3 cellular contexts compared by ENCODE assay signal in genomic region chr1:26277719-26278118, GRCh38.
TF ChIP-seq lines count a peak whose summit lies in the region.

No MANE protein-coding gene starts in this region.

TF ChIP-seq in liver, 16 proteins besides CTCF, POLR2A, EP300 and RAD21:
- no peak for TF ChIP-seq GABPA (IDR thresholded peaks at IDR 0.05 in 1 of 2, conservative IDR thresholded peaks at IDR 0.05 in 1 of 2)
- TF ChIP-seq EGR1 (IDR thresholded peaks at IDR 0.05; ENCODE audit: low read depth in 2 of 2) = no peak
- TF ChIP-seq, protein P1, sequence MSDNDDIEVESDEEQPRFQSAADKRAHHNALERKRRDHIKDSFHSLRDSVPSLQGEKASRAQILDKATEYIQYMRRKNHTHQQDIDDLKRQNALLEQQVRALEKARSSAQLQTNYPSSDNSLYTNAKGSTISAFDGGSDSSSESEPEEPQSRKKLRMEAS (IDR thresholded peaks at IDR 0.05) = no peak
- TF ChIP-seq FOXA2 (IDR thresholded peaks at IDR 0.05) = no peak
- TF ChIP-seq NR2F2 (IDR thresholded peaks at IDR 0.05) = no peak
- TF ChIP-seq YY1 (IDR thresholded peaks at IDR 0.05) = no peak
- TF ChIP-seq, protein P2, sequence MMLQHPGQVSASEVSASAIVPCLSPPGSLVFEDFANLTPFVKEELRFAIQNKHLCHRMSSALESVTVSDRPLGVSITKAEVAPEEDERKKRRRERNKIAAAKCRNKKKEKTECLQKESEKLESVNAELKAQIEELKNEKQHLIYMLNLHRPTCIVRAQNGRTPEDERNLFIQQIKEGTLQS (IDR thresholded peaks at IDR 0.05) = no peak
- no peak for TF ChIP-seq TAF1 (conservative IDR thresholded peaks at IDR 0.05)
- TF ChIP-seq RXRA (IDR thresholded peaks at IDR 0.05) = no peak
- TF ChIP-seq SP1 (IDR thresholded peaks at IDR 0.05) = no peak
- TF ChIP-seq FOXA1 (IDR thresholded peaks at IDR 0.05) = no peak
- TF ChIP-seq HNF4G (IDR thresholded peaks at IDR 0.05) = no peak
- no peak for TF ChIP-seq HNF4A (conservative IDR thresholded peaks at IDR 0.05)
- TF ChIP-seq ZBTB33 (IDR thresholded peaks at IDR 0.05) = no peak
- no peak for TF ChIP-seq JUND (IDR thresholded peaks at IDR 0.05)

TF ChIP-seq in HepG2, 621 proteins besides CTCF, POLR2A, EP300 and RAD21 (continues in another document):
- TF ChIP-seq EZH2 (conservative IDR thresholded peaks at IDR 0.05; ENCODE audit: low read depth, low read length) = no peak
- TF ChIP-seq, protein P3, sequence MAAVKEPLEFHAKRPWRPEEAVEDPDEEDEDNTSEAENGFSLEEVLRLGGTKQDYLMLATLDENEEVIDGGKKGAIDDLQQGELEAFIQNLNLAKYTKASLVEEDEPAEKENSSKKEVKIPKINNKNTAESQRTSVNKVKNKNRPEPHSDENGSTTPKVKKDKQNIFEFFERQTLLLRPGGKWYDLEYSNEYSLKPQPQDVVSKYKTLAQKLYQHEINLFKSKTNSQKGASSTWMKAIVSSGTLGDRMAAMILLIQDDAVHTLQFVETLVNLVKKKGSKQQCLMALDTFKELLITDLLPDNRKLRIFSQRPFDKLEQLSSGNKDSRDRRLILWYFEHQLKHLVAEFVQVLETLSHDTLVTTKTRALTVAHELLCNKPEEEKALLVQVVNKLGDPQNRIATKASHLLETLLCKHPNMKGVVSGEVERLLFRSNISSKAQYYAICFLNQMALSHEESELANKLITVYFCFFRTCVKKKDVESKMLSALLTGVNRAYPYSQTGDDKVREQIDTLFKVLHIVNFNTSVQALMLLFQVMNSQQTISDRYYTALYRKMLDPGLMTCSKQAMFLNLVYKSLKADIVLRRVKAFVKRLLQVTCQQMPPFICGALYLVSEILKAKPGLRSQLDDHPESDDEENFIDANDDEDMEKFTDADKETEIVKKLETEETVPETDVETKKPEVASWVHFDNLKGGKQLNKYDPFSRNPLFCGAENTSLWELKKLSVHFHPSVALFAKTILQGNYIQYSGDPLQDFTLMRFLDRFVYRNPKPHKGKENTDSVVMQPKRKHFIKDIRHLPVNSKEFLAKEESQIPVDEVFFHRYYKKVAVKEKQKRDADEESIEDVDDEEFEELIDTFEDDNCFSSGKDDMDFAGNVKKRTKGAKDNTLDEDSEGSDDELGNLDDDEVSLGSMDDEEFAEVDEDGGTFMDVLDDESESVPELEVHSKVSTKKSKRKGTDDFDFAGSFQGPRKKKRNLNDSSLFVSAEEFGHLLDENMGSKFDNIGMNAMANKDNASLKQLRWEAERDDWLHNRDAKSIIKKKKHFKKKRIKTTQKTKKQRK (IDR thresholded peaks at IDR 0.05; ENCODE audit: low read length) = no peak
- no peak for TF ChIP-seq SMAD3 (CRISPR knock-in tag; IDR thresholded peaks at IDR 0.05)
- TF ChIP-seq ZFX (CRISPR knock-in tag; IDR thresholded peaks at IDR 0.05; ENCODE audit: low read depth) = no peak
- TF ChIP-seq ZNF619 (CRISPR knock-in tag; IDR thresholded peaks at IDR 0.05) = no peak
- no peak for TF ChIP-seq KDM6A (CRISPR knock-in tag; IDR thresholded peaks at IDR 0.05; ENCODE audit: low read depth)
- no peak for TF ChIP-seq FOXA1 (IDR thresholded peaks at IDR 0.05)
- TF ChIP-seq FOXA1 (CRISPR knock-in tag; IDR thresholded peaks at IDR 0.05) = no peak
- no peak for TF ChIP-seq NR3C1 (CRISPR knock-in tag; IDR thresholded peaks at IDR 0.05)
- TF ChIP-seq ESRRA (CRISPR knock-in tag; IDR thresholded peaks at IDR 0.05; ENCODE audit: low read depth) = no peak
- TF ChIP-seq SIN3A (IDR thresholded peaks at IDR 0.05; ENCODE audit: borderline replicate concordance, low read depth, low read length) = no peak
- TF ChIP-seq, protein P4, sequence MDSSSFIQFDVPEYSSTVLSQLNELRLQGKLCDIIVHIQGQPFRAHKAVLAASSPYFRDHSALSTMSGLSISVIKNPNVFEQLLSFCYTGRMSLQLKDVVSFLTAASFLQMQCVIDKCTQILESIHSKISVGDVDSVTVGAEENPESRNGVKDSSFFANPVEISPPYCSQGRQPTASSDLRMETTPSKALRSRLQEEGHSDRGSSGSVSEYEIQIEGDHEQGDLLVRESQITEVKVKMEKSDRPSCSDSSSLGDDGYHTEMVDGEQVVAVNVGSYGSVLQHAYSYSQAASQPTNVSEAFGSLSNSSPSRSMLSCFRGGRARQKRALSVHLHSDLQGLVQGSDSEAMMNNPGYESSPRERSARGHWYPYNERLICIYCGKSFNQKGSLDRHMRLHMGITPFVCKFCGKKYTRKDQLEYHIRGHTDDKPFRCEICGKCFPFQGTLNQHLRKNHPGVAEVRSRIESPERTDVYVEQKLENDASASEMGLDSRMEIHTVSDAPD (CRISPR knock-in tag; IDR thresholded peaks at IDR 0.05) = no peak
- TF ChIP-seq, protein P5, sequence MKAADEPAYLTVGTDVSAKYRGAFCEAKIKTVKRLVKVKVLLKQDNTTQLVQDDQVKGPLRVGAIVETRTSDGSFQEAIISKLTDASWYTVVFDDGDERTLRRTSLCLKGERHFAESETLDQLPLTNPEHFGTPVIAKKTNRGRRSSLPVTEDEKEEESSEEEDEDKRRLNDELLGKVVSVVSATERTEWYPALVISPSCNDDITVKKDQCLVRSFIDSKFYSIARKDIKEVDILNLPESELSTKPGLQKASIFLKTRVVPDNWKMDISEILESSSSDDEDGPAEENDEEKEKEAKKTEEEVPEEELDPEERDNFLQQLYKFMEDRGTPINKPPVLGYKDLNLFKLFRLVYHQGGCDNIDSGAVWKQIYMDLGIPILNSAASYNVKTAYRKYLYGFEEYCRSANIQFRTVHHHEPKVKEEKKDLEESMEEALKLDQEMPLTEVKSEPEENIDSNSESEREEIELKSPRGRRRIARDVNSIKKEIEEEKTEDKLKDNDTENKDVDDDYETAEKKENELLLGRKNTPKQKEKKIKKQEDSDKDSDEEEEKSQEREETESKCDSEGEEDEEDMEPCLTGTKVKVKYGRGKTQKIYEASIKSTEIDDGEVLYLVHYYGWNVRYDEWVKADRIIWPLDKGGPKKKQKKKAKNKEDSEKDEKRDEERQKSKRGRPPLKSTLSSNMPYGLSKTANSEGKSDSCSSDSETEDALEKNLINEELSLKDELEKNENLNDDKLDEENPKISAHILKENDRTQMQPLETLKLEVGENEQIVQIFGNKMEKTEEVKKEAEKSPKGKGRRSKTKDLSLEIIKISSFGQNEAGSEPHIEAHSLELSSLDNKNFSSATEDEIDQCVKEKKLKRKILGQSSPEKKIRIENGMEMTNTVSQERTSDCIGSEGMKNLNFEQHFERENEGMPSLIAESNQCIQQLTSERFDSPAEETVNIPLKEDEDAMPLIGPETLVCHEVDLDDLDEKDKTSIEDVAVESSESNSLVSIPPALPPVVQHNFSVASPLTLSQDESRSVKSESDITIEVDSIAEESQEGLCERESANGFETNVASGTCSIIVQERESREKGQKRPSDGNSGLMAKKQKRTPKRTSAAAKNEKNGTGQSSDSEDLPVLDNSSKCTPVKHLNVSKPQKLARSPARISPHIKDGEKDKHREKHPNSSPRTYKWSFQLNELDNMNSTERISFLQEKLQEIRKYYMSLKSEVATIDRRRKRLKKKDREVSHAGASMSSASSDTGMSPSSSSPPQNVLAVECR (CRISPR knock-in tag; IDR thresholded peaks at IDR 0.05; ENCODE audit: borderline replicate concordance) = no peak
- TF ChIP-seq MTERF4 (CRISPR knock-in tag; IDR thresholded peaks at IDR 0.05) = no peak
- TF ChIP-seq TBL1XR1 (IDR thresholded peaks at IDR 0.05; ENCODE audit: borderline replicate concordance, low read length, partially characterized antibody) = no peak
- no peak for TF ChIP-seq STAG1 (CRISPR knock-in tag; IDR thresholded peaks at IDR 0.05)
- no peak for TF ChIP-seq PHF20 (CRISPR knock-in tag; IDR thresholded peaks at IDR 0.05)
- TF ChIP-seq HNRNPL (IDR thresholded peaks at IDR 0.05; ENCODE audit: low read depth, low read length) = no peak
- TF ChIP-seq KLF16 (CRISPR knock-in tag; IDR thresholded peaks at IDR 0.05) = no peak

TF ChIP-seq in GM23338, 12 proteins besides CTCF, POLR2A, EP300 and RAD21:
- TF ChIP-seq NANOG (IDR thresholded peaks at IDR 0.05; ENCODE audit: borderline replicate concordance) (no peak), CREB1 (CRISPR knock-in tag; IDR thresholded peaks at IDR 0.05; ENCODE audit: low read depth) (no peak), JUNB (IDR thresholded peaks at IDR 0.05; ENCODE audit: unreplicated experiment) (no peak), STAT1 (IDR thresholded peaks at IDR 0.05; ENCODE audit: unreplicated experiment) (no peak), EZH2 (IDR thresholded peaks at IDR 0.05; ENCODE audit: low read depth, unreplicated experiment) (no peak), ZNF462 (CRISPR knock-in tag; IDR thresholded peaks at IDR 0.05) (no peak), EZH2phosphoT487 (IDR thresholded peaks at IDR 0.05; ENCODE audit: unreplicated experiment) (no peak), ZNF331 (CRISPR knock-in tag; IDR thresholded peaks at IDR 0.05; ENCODE audit: low read depth) (no peak), ZNF114 (CRISPR knock-in tag; IDR thresholded peaks at IDR 0.05) (no peak), POLR2AphosphoS5 (IDR thresholded peaks at IDR 0.05; ENCODE audit: low read depth) (no peak), ETS1 (IDR thresholded peaks at IDR 0.05) (no peak)
- TF ChIP-seq, protein P6, sequence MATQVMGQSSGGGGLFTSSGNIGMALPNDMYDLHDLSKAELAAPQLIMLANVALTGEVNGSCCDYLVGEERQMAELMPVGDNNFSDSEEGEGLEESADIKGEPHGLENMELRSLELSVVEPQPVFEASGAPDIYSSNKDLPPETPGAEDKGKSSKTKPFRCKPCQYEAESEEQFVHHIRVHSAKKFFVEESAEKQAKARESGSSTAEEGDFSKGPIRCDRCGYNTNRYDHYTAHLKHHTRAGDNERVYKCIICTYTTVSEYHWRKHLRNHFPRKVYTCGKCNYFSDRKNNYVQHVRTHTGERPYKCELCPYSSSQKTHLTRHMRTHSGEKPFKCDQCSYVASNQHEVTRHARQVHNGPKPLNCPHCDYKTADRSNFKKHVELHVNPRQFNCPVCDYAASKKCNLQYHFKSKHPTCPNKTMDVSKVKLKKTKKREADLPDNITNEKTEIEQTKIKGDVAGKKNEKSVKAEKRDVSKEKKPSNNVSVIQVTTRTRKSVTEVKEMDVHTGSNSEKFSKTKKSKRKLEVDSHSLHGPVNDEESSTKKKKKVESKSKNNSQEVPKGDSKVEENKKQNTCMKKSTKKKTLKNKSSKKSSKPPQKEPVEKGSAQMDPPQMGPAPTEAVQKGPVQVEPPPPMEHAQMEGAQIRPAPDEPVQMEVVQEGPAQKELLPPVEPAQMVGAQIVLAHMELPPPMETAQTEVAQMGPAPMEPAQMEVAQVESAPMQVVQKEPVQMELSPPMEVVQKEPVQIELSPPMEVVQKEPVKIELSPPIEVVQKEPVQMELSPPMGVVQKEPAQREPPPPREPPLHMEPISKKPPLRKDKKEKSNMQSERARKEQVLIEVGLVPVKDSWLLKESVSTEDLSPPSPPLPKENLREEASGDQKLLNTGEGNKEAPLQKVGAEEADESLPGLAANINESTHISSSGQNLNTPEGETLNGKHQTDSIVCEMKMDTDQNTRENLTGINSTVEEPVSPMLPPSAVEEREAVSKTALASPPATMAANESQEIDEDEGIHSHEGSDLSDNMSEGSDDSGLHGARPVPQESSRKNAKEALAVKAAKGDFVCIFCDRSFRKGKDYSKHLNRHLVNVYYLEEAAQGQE (IDR thresholded peaks at IDR 0.05; ENCODE audit: unreplicated experiment) = no peak
